16 cellular contexts compared by ENCODE assay signal in the genomic region with DNA sequence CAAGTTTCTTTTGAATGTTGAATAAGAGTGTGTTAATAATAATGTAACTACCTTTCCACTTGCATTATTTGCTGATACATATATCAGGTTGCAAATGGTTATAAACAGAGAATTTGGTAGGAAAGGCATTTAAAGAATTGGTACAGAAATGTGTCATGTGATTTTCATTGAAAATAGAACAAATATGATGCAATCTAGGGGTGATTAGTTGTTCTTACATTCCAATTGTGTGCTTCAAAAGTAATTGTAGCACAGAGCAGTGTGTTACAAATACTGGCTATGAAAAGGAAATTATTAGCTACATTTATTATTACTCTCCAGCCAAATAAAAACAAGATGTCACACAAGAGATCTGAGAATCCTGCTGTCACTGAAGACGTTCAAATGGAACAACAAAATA.
"Had no signal": no experiment of that assay in that cellular context is flagged by ENCODE, and none has a peak within 500 bp of the region (broad histone marks: within the 10 kb centered on the region; RNA-seq: fewer than 3 reads in every experiment).

No MANE protein-coding gene starts in this region.

- H2AFZ ChIP-seq: hepatocyte had no signal

- H3K27ac ChIP-seq: adrenal gland, hepatocyte, left lung, ovary, thoracic aorta, upper lobe of right lung had no signal

- H3K9me3 ChIP-seq: adrenal gland, ovary, thoracic aorta, upper lobe of right lung had no signal

- DNase-seq: activated CD4-positive, CD25-positive, alpha-beta regulatory T cell treated with anti-CD3 and anti-CD28 coated beads, Interleukin-2, amount 50 U/mL, for 72 hours; activated naive CD4-positive, alpha-beta T cell treated with anti-CD3 and anti-CD28 coated beads, Interleukin-2, amount 50 U/mL, for 16 hours; adrenal gland; effector CD8-positive, alpha-beta T cell; left lung; mucosa of descending colon; naive thymus-derived CD4-positive, alpha-beta T cell; ovary; stimulated activated CD4-positive, alpha-beta T cell treated with anti-CD3 and anti-CD28 coated beads, Interleukin-12 subunit alpha, Interleukin-12 subunit beta, amount 100 ng/mL, for 4 hours; stimulated activated CD4-positive, alpha-beta T cell treated with anti-CD3 and anti-CD28 coated beads, Interleukin-2, amount 100 ng/mL, for 24 hours; T-helper 1 cell; T1000; upper lobe of right lung had no signal

- H3K79me2 ChIP-seq: hepatocyte had no signal

- FAIRE-seq: keratinocyte had no signal

- ATAC-seq: left lung; mucosa of descending colon; naive thymus-derived CD4-positive, alpha-beta T cell; upper lobe of right lung had no signal

- H3K36me3 ChIP-seq: adrenal gland, left lung, ovary, thoracic aorta, upper lobe of right lung had no signal

- H3K27me3 ChIP-seq: adrenal gland, hepatocyte, left lung, ovary, upper lobe of right lung had no signal

- H3K4me1 ChIP-seq: adrenal gland, left lung, upper lobe of right lung had no signal

- H3K4me2 ChIP-seq: hepatocyte had no signal

- H3K4me3 ChIP-seq: adrenal gland, hepatocyte, left lung, mucosa of descending colon, ovary, thoracic aorta, upper lobe of right lung had no signal
